8 cellular contexts compared by ENCODE assay signal in the genomic region with DNA sequence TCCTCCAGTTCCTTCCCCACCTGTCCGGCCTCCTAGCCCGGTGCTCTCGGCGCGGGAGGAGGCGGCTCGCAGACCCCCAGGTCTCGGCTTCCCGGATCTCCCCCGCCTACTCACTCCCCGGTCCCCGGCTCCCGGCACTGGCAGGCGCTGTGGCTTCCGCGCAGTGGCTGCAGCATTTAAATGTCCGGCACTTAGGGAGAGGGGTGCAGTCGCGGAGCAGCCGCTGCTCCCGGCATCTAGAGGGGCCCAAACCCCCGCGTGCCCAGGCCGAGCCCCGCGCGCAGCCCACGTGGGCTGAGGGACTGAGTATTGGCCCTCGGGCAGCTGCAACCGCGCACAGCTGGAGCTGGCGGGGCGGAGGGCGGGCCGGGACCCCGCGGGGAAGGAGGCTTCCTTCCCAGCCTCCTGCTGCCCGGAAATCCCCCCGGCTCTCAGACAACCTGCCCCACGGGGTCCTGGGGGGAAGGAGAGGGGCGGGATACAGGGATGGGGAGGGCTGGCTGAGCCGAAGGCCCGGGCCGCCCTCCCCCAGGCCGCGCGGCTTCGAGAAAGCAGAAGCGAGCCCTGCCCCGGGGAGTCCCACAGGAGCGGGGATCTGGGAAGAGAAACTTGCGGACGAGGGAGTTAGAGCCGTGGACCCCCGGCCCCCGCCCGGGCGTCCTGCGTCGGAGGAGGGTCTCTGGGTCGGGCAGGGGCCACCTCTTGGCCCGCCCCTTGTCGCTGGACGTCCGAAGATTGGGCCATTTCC. TPM values are rescaled to one million over a fixed set of nuclear protein-coding genes. Genes with fewer than 3 reads are reported as not detected.
A peak's percentile ranks its signal among the peaks of the same experiment; 100 is the strongest.
DNase-seq lines count a peak whose midpoint lies in the region; ATAC-seq, FAIRE-seq and TF ChIP-seq lines count a peak whose summit lies in the region.

No MANE protein-coding gene starts in this region.

- peaks cover 34 to 68% (median 54%) of the 10 kb centered on the region in 10 experiments for H3K4me1 ChIP-seq in BLaER1 treated with 17β-estradiol and CSF1 and Interleukin-3, amounts not matched to agents 10 nM and 100 nM
- H3K4me1 ChIP-seq in HUES64 (ENCODE audit: insufficient read depth, low read length) = no peaks in the 10 kb centered on the region
- H3K4me1 ChIP-seq in astrocyte (ENCODE audit: insufficient read depth, low read length) = peaks cover 8% of the 10 kb centered on the region
- peaks cover 15 to 17% of the 10 kb centered on the region in 2 donors for H3K4me1 ChIP-seq in thoracic aorta (ENCODE audit: control insufficient read depth in 1 of 2, low read depth in 2 of 2)

- no peak overlapping the region for H3K27ac Mint-ChIP-seq in astrocyte (ENCODE audit: unreplicated experiment)

- peaks cover 92 to 100% (median 100%) of the 10 kb centered on the region in 11 experiments for H3K27me3 ChIP-seq in BLaER1 treated with 17β-estradiol and CSF1 and Interleukin-3, amounts not matched to agents 10 nM and 100 nM
- H3K27me3 ChIP-seq in HUES64 (ENCODE audit: insufficient read depth, low read length) (peaks cover 75% of the 10 kb centered on the region), astrocyte (ENCODE audit: insufficient read depth, low read length) (peaks cover 20% of the 10 kb centered on the region), thoracic aorta (replicated peaks; ENCODE audit: insufficient read depth) (peaks cover 23% of the 10 kb centered on the region)

- DNase-seq in astrocyte (ENCODE audit: low read depth) = no peak
- DNase-seq in islet precursor cell = peak; percentile 62
- DNase-seq in thoracic aorta (ENCODE audit: low spot score) = no peak
- no peak for DNase-seq in NCI-H2196 treated with DMSO at 0.1 percent for 48 hours (lab: John Stamatoyannopoulos, UW; ENCODE audit: unreplicated experiment)

- TF ChIP-seq CTCF in astrocyte (IDR thresholded peaks at IDR 0.05; ENCODE audit: insufficient read depth, low read depth, low read length) (no peak), thoracic aorta (IDR thresholded peaks at IDR 0.05) (no peak)

- no peaks in the 10 kb centered on the region for H3K36me3 Mint-ChIP-seq in astrocyte (ENCODE audit: low read depth, unreplicated experiment)

- H3K79me2 ChIP-seq in astrocyte (ENCODE audit: insufficient read depth, low read length) = no peaks in the 10 kb centered on the region

- H3K4me2 ChIP-seq in BLaER1 treated with 17β-estradiol and CSF1 and Interleukin-3, amounts not matched to agents 10 nM and 100 nM = peak overlapping the region; percentile 97 to 100 (median 99)
- H3K4me2 ChIP-seq in astrocyte (ENCODE audit: low read length) = peak overlapping the region; percentile 84

- H3K4me1 Mint-ChIP-seq in astrocyte (ENCODE audit: low read depth, unreplicated experiment) = no peaks in the 10 kb centered on the region

- H3K36me3 ChIP-seq in BLaER1 treated with 17β-estradiol and CSF1 and Interleukin-3, amounts not matched to agents 10 nM and 100 nM = no peaks in the 10 kb centered on the region
- H3K36me3 ChIP-seq in HUES64 (ENCODE audit: insufficient read depth, low read length) (no peaks in the 10 kb centered on the region), astrocyte (ENCODE audit: insufficient read depth, low read length) (no peaks in the 10 kb centered on the region), thoracic aorta (no peaks in the 10 kb centered on the region)

- WGBS in HUES64 = 1% methylated on average over 63 of the region's 65 CpGs

- H3K9me3 Mint-ChIP-seq in astrocyte (ENCODE audit: unreplicated experiment) = no peaks in the 10 kb centered on the region

- peak overlapping the region; percentile 52 to 75 (median 62) for H3K4me3 ChIP-seq in BLaER1 treated with 17β-estradiol and CSF1 and Interleukin-3, amounts not matched to agents 10 nM and 100 nM
- H3K4me3 ChIP-seq in HUES64 (ENCODE audit: low read length) (peak overlapping the region; percentile 82), astrocyte (ENCODE audit: insufficient read depth, low read depth, low read length) (peak overlapping the region; percentile 28), thoracic aorta (peak overlapping the region; percentile 76)

- peak overlapping the region in 9 of 11 experiments; percentile 25 to 62 (median 52); a peak in 15 of 22 replicates for H3K27ac ChIP-seq in BLaER1 treated with 17β-estradiol and CSF1 and Interleukin-3, amounts not matched to agents 10 nM and 100 nM
- H3K27ac ChIP-seq in HUES64 (ENCODE audit: low read depth, low read length) (peak overlapping the region; percentile 71; the same call in 1 of the 2 replicates), astrocyte (ENCODE audit: low read depth, low read length) (no peak overlapping the region), thoracic aorta (no peak overlapping the region)

- no peak for FAIRE-seq in astrocyte (lab: Jason Lieb, UNC)

- peak overlapping the region; percentile 39 to 75 (median 69); a peak in 20 of 22 replicates for H3K9ac ChIP-seq in BLaER1 treated with 17β-estradiol and CSF1 and Interleukin-3, amounts not matched to agents 10 nM and 100 nM
- H3K9ac ChIP-seq in HUES64 (ENCODE audit: low read depth, low read length) = peak overlapping the region; percentile 68
- peak overlapping the region; percentile 46 for H3K9ac ChIP-seq in astrocyte (ENCODE audit: low read length)

- peak overlapping the region; percentile 60 for H3K4me3 Mint-ChIP-seq in astrocyte (ENCODE audit: unreplicated experiment)

- no peaks in the 10 kb centered on the region for H3K9me3 ChIP-seq in BLaER1 treated with 17β-estradiol and CSF1 and Interleukin-3, amounts not matched to agents 10 nM and 100 nM (replicated peaks in 1 of 11)
- no peaks in the 10 kb centered on the region for H3K9me3 ChIP-seq in HUES64 (ENCODE audit: insufficient read depth, low read depth, low read length)
- H3K9me3 ChIP-seq in astrocyte (ENCODE audit: insufficient read depth, low read depth, low read length) = no peaks in the 10 kb centered on the region
- H3K9me3 ChIP-seq in thoracic aorta = no peaks in the 10 kb centered on the region

- H4K20me1 ChIP-seq in BLaER1 treated with 17β-estradiol and CSF1 and Interleukin-3, amounts not matched to agents 10 nM and 100 nM = peaks cover 0 to 29% (median 5%) of the 10 kb centered on the region in 11 experiments; a peak in 8 of 22 replicates
- H4K20me1 ChIP-seq in astrocyte (ENCODE audit: insufficient read depth, low read length) = no peaks in the 10 kb centered on the region

- peaks cover 34% of the 10 kb centered on the region for H3K27me3 Mint-ChIP-seq in astrocyte (ENCODE audit: low read depth, unreplicated experiment)

- ATAC-seq in thoracic aorta (ENCODE audit: insufficient number of reproducible peaks, low FRiP score, low read depth) (no peak), GM19023 (IDR thresholded peaks at IDR 0.05; ENCODE audit: unreplicated experiment) (no peak), HG02798 (IDR thresholded peaks at IDR 0.05; ENCODE audit: poor library complexity, unreplicated experiment) (no peak)

- peak overlapping the region; percentile 56 for H2AFZ ChIP-seq in astrocyte (ENCODE audit: low read depth, low read length)

RNA-seq across cellular contexts. Expression of a gene that starts 0.4 kb away (rescaled TPM):
- 8.3 TPM for polyA plus RNA-seq in HUES64 (2013, experiment 1 of 2)
- 8.9 TPM for polyA plus RNA-seq in HUES64 (2013, experiment 2 of 2)
- total RNA-seq in astrocyte = 0.89 and 1.3 TPM in 2 replicates
- total RNA-seq in thoracic aorta = 1 to 10 TPM in 1 of 2 donors, not detected in 1; 4.2 TPM

RNA-seq across cellular contexts. Expression of a gene that starts 9.2 kb away (rescaled TPM):
- 1.7 TPM for polyA plus RNA-seq in HUES64 (2013, experiment 1 of 2)
- polyA plus RNA-seq in HUES64 (2013, experiment 2 of 2) = 2.1 TPM
- total RNA-seq in astrocyte (0.16 TPM in 1 of 2 replicates, not detected in the other), thoracic aorta (1 to 10 TPM in 1 of 2 donors, not detected in 1; 1.1 TPM)

RNA-seq across cellular contexts. Expression of a gene that starts 19.5 kb away (rescaled TPM):
- 2.1 TPM for polyA plus RNA-seq in HUES64 (2013, experiment 1 of 2)
- polyA plus RNA-seq in HUES64 (2013, experiment 2 of 2) = 1.3 TPM
- total RNA-seq in astrocyte (27.8 and 43.8 TPM in 2 replicates), thoracic aorta (10 to 100 TPM; 42.4 to 55.4 TPM)

RNA-seq across cellular contexts. Expression of a gene that starts 22.1 kb away (rescaled TPM):
- polyA plus RNA-seq in HUES64 (2013, experiment 1 of 2) = 53.2 TPM
- 46.4 TPM for polyA plus RNA-seq in HUES64 (2013, experiment 2 of 2)
- total RNA-seq in astrocyte = 17.4 and 22.3 TPM in 2 replicates
- 10 to 100 TPM; 19.0 to 24.7 TPM for total RNA-seq in thoracic aorta

RNA-seq across cellular contexts. Expression of a gene that starts 22.2 kb away (rescaled TPM):
- polyA plus RNA-seq in HUES64 (2013, experiment 1 of 2) = 64.6 TPM
- 74.2 TPM for polyA plus RNA-seq in HUES64 (2013, experiment 2 of 2)
- 47.0 and 71.6 TPM in 2 replicates for total RNA-seq in astrocyte
- total RNA-seq in thoracic aorta = 100 to 1,000 TPM in 1 of 2 donors, 10 to 100 TPM in 1; 19.9 to 120 TPM

Comparison
In these comparisons a context has a peak if more than half of its experiments do, and no peak if none do; other contexts are left out.
1. H3K27ac ChIP-seq: peak in BLaER1 treated with 17β-estradiol and CSF1 and Interleukin-3, amounts not matched to agents 10 nM and 100 nM (9 of 11) and HUES64 (single experiment); none in astrocyte (single experiment) and thoracic aorta (0 of 2).
2. H3K4me3 ChIP-seq: peak in every context shown above with its lines; median percentile 82 in HUES64; 76 in thoracic aorta; 62 in BLaER1 treated with 17β-estradiol and CSF1 and Interleukin-3, amounts not matched to agents 10 nM and 100 nM; 28 in astrocyte.
3. Peak in every context shown above with its lines, with median percentiles within 50 percentile points of each other: H3K9ac ChIP-seq.